ENCODE assay signal across 17 cellular contexts in genomic region chr14:49612671-49613070, GRCh38. TPM values are rescaled to one million over a fixed set of nuclear protein-coding genes. Genes with fewer than 3 reads are reported as not detected.
DNase-seq lines count a peak whose midpoint lies in the region; TF ChIP-seq lines count a peak whose summit lies in the region.
"Had no signal": no experiment of that assay in that cellular context is flagged by ENCODE, and none has a peak within 500 bp of the region (broad histone marks: within the 10 kb centered on the region; RNA-seq: fewer than 3 reads in every experiment).

No MANE protein-coding gene starts in this region.

- H3K9ac ChIP-seq in SK-N-MC (ENCODE audit: insufficient read length), result peak overlapping the region; percentile 6
- H3K9ac ChIP-seq: BLaER1 had no signal

- intact Hi-C loops in spleen (cut with DNase I; ENCODE audit: low total_unique reads), result no loop called here

- no peak for TF ChIP-seq POLR2A in spleen (IDR thresholded peaks at IDR 0.05)

- 79 to 95% (median 90%) methylated on average over 8 of the region's 8 CpGs for WGBS in spleen, 5 donors

- no peaks in the 10 kb centered on the region for H3K27me3 ChIP-seq in spleen (replicated peaks in 1 of 7)
- H3K27me3 ChIP-seq: BLaER1 had no signal

- peaks cover 45% of the 10 kb centered on the region for H3K36me3 ChIP-seq in SK-N-MC (ENCODE audit: insufficient read depth, low read length)
- peaks cover 0 to 66% (median 3%) of the 10 kb centered on the region in 6 donors for H3K36me3 ChIP-seq in spleen

- H3K27ac ChIP-seq in SK-N-MC (peak overlapping the region; percentile 39), spleen (no peak overlapping the region)
- H3K27ac ChIP-seq: BLaER1 had no signal

- peaks cover 0 to 13% (median 3%) of the 10 kb centered on the region in 6 donors for H3K4me1 ChIP-seq in spleen

- DNase-seq in activated CD8-positive, alpha-beta memory T cell treated with anti-CD3 and anti-CD28 coated beads, Interleukin-2, amount 50 U/mL, for 48 hours, result peak; percentile 32
- no peak for DNase-seq in activated CD8-positive, alpha-beta memory T cell treated with anti-CD3 and anti-CD28 coated beads for 24 hours
- DNase-seq in SK-N-MC (ENCODE audit: low read depth, low spot score) (no peak), left kidney (ENCODE audit: low read depth, low spot score) (peak; percentile 46), spleen (peak; percentile 25), NCI-H2081 (lab: John Stamatoyannopoulos, UW) (no peak), NCI-H1436 (lab: John Stamatoyannopoulos, UW) (no peak)
- no peak for DNase-seq in activated CD4-positive, alpha-beta T cell treated with anti-CD3 and anti-CD28 coated beads for 48 hours
- DNase-seq: 8988T; AML-193; Caco-2; CD8-positive, alpha-beta memory T cell; DND-41; GDM1; H7 had no signal

- H3K4me3 ChIP-seq in SK-N-MC, result no peak overlapping the region
- H3K4me3 ChIP-seq in spleen, result no peak overlapping the region
- H3K4me3 ChIP-seq: BLaER1, GM23338 had no signal

- TF ChIP-seq CTCF in spleen (IDR thresholded peaks at IDR 0.05 in 8 of 11, conservative IDR thresholded peaks at IDR 0.05 in 3 of 11), result no peak

- H3K9me3 ChIP-seq in SK-N-MC (ENCODE audit: low read depth, low read length) (no peaks in the 10 kb centered on the region), spleen (no peaks in the 10 kb centered on the region)
- H3K9me3 ChIP-seq: BLaER1, Caco-2 had no signal

RNA-seq across cellular contexts. Expression of gene RPL36AL, which starts 7.8 kb away (rescaled TPM):
- total RNA-seq in spleen, result 100 to 1,000 TPM; 122 to 222 (median 157) TPM
- polyA plus RNA-seq in spleen, result 100 to 1,000 TPM; 416 to 638 (median 530) TPM

RNA-seq across cellular contexts. Expression of gene MGAT2, which starts 7.9 kb away (rescaled TPM):
- total RNA-seq in spleen, result 10 to 100 TPM; 33.3 to 43.5 (median 39.7) TPM
- polyA plus RNA-seq in spleen, result 10 to 100 TPM; 20.5 to 23.9 (median 23.5) TPM

RNA-seq across cellular contexts. Expression of gene LRR1, which starts 13.9 kb away (rescaled TPM):
- total RNA-seq in spleen, result 10 to 100 TPM in 5 of 7 donors, 1 to 10 TPM in 2; 8.8 to 16.5 (median 12.7) TPM
- polyA plus RNA-seq in spleen, result 10 to 100 TPM; 10.7 to 11.8 (median 11.7) TPM

RNA-seq across cellular contexts. Expression of gene DNAAF2, which starts 22.4 kb away (rescaled TPM):
- 10 to 100 TPM in 1 of 7 donors, 1 to 10 TPM in 6; 3.9 to 10.1 (median 6.3) TPM for total RNA-seq in spleen
- polyA plus RNA-seq in spleen, result 1 to 10 TPM; 6.5 to 6.9 (median 6.6) TPM

RNA-seq across cellular contexts. Expression of gene RPS29, which starts 26.5 kb away (rescaled TPM):
- total RNA-seq in spleen, result 1,000 to 10,000 TPM; 1,240 to 4,577 (median 1,855) TPM
- polyA plus RNA-seq in spleen, result over 10,000 TPM in 1 of 3 donors, 1,000 to 10,000 TPM in 2; 5,592 to 11,620 (median 9,371) TPM

Comparison
In these comparisons a context has a peak if more than half of its experiments do, and no peak if none do; other contexts are left out.
1. DNase-seq: peak in activated CD8-positive, alpha-beta memory T cell treated with anti-CD3 and anti-CD28 coated beads, Interleukin-2, amount 50 U/mL, for 48 hours (single experiment), left kidney (single experiment) and spleen (single experiment); none in activated CD8-positive, alpha-beta memory T cell treated with anti-CD3 and anti-CD28 coated beads for 24 hours (single experiment), SK-N-MC (single experiment), activated CD4-positive, alpha-beta T cell treated with anti-CD3 and anti-CD28 coated beads for 48 hours (single experiment), NCI-H2081 (0 of 2) and NCI-H1436 (single experiment).